ENCODE assay signal across 8 cellular contexts in the genomic region with DNA sequence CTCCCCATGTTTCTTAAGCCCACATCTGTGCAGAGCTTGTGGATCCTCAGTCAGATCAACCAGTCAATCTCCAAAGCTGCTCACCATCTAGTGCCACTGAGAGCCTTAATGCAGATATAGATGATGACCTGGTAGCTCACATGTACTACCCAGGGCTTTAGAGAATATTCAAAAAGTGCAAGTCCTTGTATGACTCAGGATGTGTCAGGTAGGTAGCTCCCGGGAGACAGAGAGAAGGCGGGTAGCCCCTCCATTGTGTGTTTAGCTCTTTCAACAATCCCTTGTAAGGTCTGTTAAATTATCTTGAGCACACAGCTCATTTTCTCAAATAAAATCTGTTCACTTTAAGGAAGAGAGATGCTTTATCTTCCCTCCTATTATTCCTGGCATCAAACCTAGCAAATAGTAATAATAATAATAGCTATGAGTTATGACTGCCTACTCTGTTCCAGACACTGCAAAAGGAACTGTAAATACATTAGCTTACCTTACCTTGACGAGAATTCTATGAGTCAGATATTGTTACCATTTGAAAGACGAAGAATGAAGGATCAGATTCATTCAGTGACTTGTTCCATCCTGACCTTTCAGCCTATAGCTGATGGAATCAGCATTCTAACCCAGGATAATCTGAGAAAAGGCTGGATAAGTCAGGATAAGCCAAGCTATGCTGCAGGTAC. TPM values are rescaled to one million over a fixed set of nuclear protein-coding genes. Genes with fewer than 3 reads are reported as not detected.
DNase-seq lines count a peak whose midpoint lies in the region; ATAC-seq and TF ChIP-seq lines count a peak whose summit lies in the region.

No MANE protein-coding gene starts in this region.

- CTCF ChIA-PET in CD8-positive, alpha-beta T cell (lab: Charles Lee) = interaction anchor here (1.2 kb wide), 1 partner anchor 61 kb away, joined by 3 read pairs; no protein-coding TSS in a partner anchor

- POLR2A ChIA-PET in CD8-positive, alpha-beta T cell (lab: Charles Lee) = interaction anchor here (1.0 kb wide), 1 partner anchor 56 kb away, joined by 4 read pairs; no protein-coding TSS in a partner anchor

- H3K36me3 ChIP-seq in CD8-positive, alpha-beta T cell (ENCODE audit: insufficient read depth, low read length) = no peaks in the 10 kb centered on the region
- H3K36me3 ChIP-seq in brain microvascular endothelial cell (replicated peaks) = no peaks in the 10 kb centered on the region
- no peaks in the 10 kb centered on the region for H3K36me3 ChIP-seq in gastrocnemius medialis

- intact Hi-C loops in CD8-positive, alpha-beta T cell (cut with DNase I, micrococcal nuclease) = no loop called here
- intact Hi-C loops in activated T-helper 1 cell treated with anti-CD3 and anti-CD28 coated beads, Interleukin-12 subunit alpha, Interleukin-12 subunit beta, Interleukin-2, Interleukin-4 antibody, amounts not matched to agents 30 ng/mL and 10 ng/mL and 1 ng/mL, durations not matched to agents 14 hours and 24 hours and 36 hours (cut with micrococcal nuclease) = loop anchor here (1.0 to 5.0 kb wide), 6 partner anchors 38 to 99 kb away; no protein-coding TSS in a partner anchor
- intact Hi-C loops in gastrocnemius medialis (cut with DNase I; ENCODE audit: low total_unique reads) = no loop called here

- H3K4me1 ChIP-seq in CD8-positive, alpha-beta T cell (ENCODE audit: insufficient read depth, low read length) = peaks cover 12% of the 10 kb centered on the region
- H3K4me1 ChIP-seq in gastrocnemius medialis = no peaks in the 10 kb centered on the region

- in situ Hi-C loops in brain microvascular endothelial cell (cut with HindIII; ENCODE audit: low pct_ligation_motif_present, low sequenced_read_pairs) = no loop called here
- in situ Hi-C loops in gastrocnemius medialis (cut with MboI; ENCODE audit: low sequenced_read_pairs in 4 of 4) = no loop called here

- peaks cover 31% of the 10 kb centered on the region for H3K4me1 Mint-ChIP-seq in CD8-positive, alpha-beta T cell (ENCODE audit: low read depth)
- H3K4me1 Mint-ChIP-seq in activated T-helper 1 cell treated with anti-CD3 and anti-CD28 coated beads, Interleukin-12 subunit alpha, Interleukin-12 subunit beta, Interleukin-2, Interleukin-4 antibody, amounts not matched to agents 30 ng/mL and 10 ng/mL and 1 ng/mL, durations not matched to agents 14 hours and 24 hours and 36 hours (ENCODE audit: low read depth) = peaks cover 49% of the 10 kb centered on the region

- peak overlapping the region; percentile 69 for H3K27ac Mint-ChIP-seq in CD8-positive, alpha-beta T cell
- peak overlapping the region; percentile 83 for H3K27ac Mint-ChIP-seq in activated T-helper 1 cell treated with anti-CD3 and anti-CD28 coated beads, Interleukin-12 subunit alpha, Interleukin-12 subunit beta, Interleukin-2, Interleukin-4 antibody, amounts not matched to agents 30 ng/mL and 10 ng/mL and 1 ng/mL, durations not matched to agents 14 hours and 24 hours and 36 hours

- H3K4me3 Mint-ChIP-seq in CD8-positive, alpha-beta T cell = peak overlapping the region; percentile 64
- H3K4me3 Mint-ChIP-seq in activated T-helper 1 cell treated with anti-CD3 and anti-CD28 coated beads, Interleukin-12 subunit alpha, Interleukin-12 subunit beta, Interleukin-2, Interleukin-4 antibody, amounts not matched to agents 30 ng/mL and 10 ng/mL and 1 ng/mL, durations not matched to agents 14 hours and 24 hours and 36 hours = peak overlapping the region; percentile 65

- H3K27me3 ChIP-seq in CD8-positive, alpha-beta T cell (ENCODE audit: insufficient read depth, low read length) = no peaks in the 10 kb centered on the region
- H3K27me3 ChIP-seq in brain microvascular endothelial cell (replicated peaks) (no peaks in the 10 kb centered on the region), gastrocnemius medialis (no peaks in the 10 kb centered on the region)

- TF ChIP-seq CTCF in CD8-positive, alpha-beta T cell (IDR thresholded peaks at IDR 0.05) = no peak
- TF ChIP-seq CTCF in brain microvascular endothelial cell (IDR thresholded peaks at IDR 0.05; ENCODE audit: low read depth, low read length, missing control alignments) = no peak
- no peak for TF ChIP-seq CTCF in gastrocnemius medialis (IDR thresholded peaks at IDR 0.05 in 4 of 5, conservative IDR thresholded peaks at IDR 0.05 in 1 of 5)

- no peaks in the 10 kb centered on the region for H3K9me3 ChIP-seq in CD8-positive, alpha-beta T cell (ENCODE audit: low read length)
- no peaks in the 10 kb centered on the region for H3K9me3 ChIP-seq in gastrocnemius medialis

- DNase-seq in CD8-positive, alpha-beta T cell = no peak
- no peak for DNase-seq in activated T-helper 1 cell treated with anti-CD3 and anti-CD28 coated beads, Interleukin-12 subunit alpha, Interleukin-12 subunit beta, Interleukin-2, Interleukin-4 antibody, amounts not matched to agents 30 ng/mL and 10 ng/mL and 1 ng/mL, durations not matched to agents 14 hours and 24 hours and 36 hours (ENCODE audit: low spot score)
- no peak for DNase-seq in GDM1 (lab: John Stamatoyannopoulos, UW)
- no peak for DNase-seq in brain microvascular endothelial cell
- DNase-seq in stimulated activated naive CD4-positive, alpha-beta T cell treated with Interleukin-2 at 50 U/mL for 16 hours (lab: John Stamatoyannopoulos, UW) = no peak
- no peak for DNase-seq in gastrocnemius medialis

- H3K27ac ChIP-seq in CD8-positive, alpha-beta T cell (ENCODE audit: low read depth, low read length) = no peak overlapping the region
- H3K27ac ChIP-seq in brain microvascular endothelial cell = no peak overlapping the region
- no peak overlapping the region for H3K27ac ChIP-seq in gastrocnemius medialis

- ATAC-seq in CD8-positive, alpha-beta T cell = no peak
- ATAC-seq in GM19035 (IDR thresholded peaks at IDR 0.05; ENCODE audit: unreplicated experiment) (peak; percentile 48), HG03039 (IDR thresholded peaks at IDR 0.05; ENCODE audit: unreplicated experiment) (peak; percentile 50), gastrocnemius medialis (no peak)

- TF ChIP-seq POLR2A in gastrocnemius medialis (IDR thresholded peaks at IDR 0.05) = no peak

- H3K36me3 Mint-ChIP-seq in CD8-positive, alpha-beta T cell = no peaks in the 10 kb centered on the region
- H3K36me3 Mint-ChIP-seq in activated T-helper 1 cell treated with anti-CD3 and anti-CD28 coated beads, Interleukin-12 subunit alpha, Interleukin-12 subunit beta, Interleukin-2, Interleukin-4 antibody, amounts not matched to agents 30 ng/mL and 10 ng/mL and 1 ng/mL, durations not matched to agents 14 hours and 24 hours and 36 hours (ENCODE audit: low read depth) = no peaks in the 10 kb centered on the region

- H3K4me3 ChIP-seq in CD8-positive, alpha-beta T cell (ENCODE audit: low read depth, low read length) = no peak overlapping the region
- H3K4me3 ChIP-seq in brain microvascular endothelial cell (ENCODE audit: low read depth, low read length) = no peak overlapping the region
- H3K4me3 ChIP-seq in gastrocnemius medialis = no peak overlapping the region

- no peaks in the 10 kb centered on the region for H3K27me3 Mint-ChIP-seq in CD8-positive, alpha-beta T cell (ENCODE audit: low read depth)
- H3K27me3 Mint-ChIP-seq in activated T-helper 1 cell treated with anti-CD3 and anti-CD28 coated beads, Interleukin-12 subunit alpha, Interleukin-12 subunit beta, Interleukin-2, Interleukin-4 antibody, amounts not matched to agents 30 ng/mL and 10 ng/mL and 1 ng/mL, durations not matched to agents 14 hours and 24 hours and 36 hours (ENCODE audit: insufficient read depth) = peaks cover 2% of the 10 kb centered on the region

- H3K9me3 Mint-ChIP-seq in CD8-positive, alpha-beta T cell = no peaks in the 10 kb centered on the region
- H3K9me3 Mint-ChIP-seq in activated T-helper 1 cell treated with anti-CD3 and anti-CD28 coated beads, Interleukin-12 subunit alpha, Interleukin-12 subunit beta, Interleukin-2, Interleukin-4 antibody, amounts not matched to agents 30 ng/mL and 10 ng/mL and 1 ng/mL, durations not matched to agents 14 hours and 24 hours and 36 hours = no peaks in the 10 kb centered on the region

RNA-seq across cellular contexts. Expression of a gene that starts 57.6 kb away (rescaled TPM):
- total RNA-seq in CD8-positive, alpha-beta T cell = 100 to 1,000 TPM; 155 TPM
- 548 and 549 TPM in 2 replicates for total RNA-seq in activated T-helper 1 cell treated with anti-CD3 and anti-CD28 coated beads, Interleukin-12 subunit alpha, Interleukin-12 subunit beta, Interleukin-2, Interleukin-4 antibody, amounts not matched to agents 30 ng/mL and 10 ng/mL and 1 ng/mL, durations not matched to agents 14 hours and 24 hours and 36 hours
- 1 to 10 TPM; 2.7 to 5.6 (median 3.2) TPM for total RNA-seq in gastrocnemius medialis

Comparison
In these comparisons a context has a peak if more than half of its experiments do, and no peak if none do; other contexts are left out.
1. ATAC-seq: peak in GM19035 (single experiment) and HG03039 (single experiment); none in CD8-positive, alpha-beta T cell (single experiment) and gastrocnemius medialis (0 of 2).
2. RNA of a gene that starts 57.6 kb away (total RNA-seq): 548 to 549 TPM in activated T-helper 1 cell treated with anti-CD3 and anti-CD28 coated beads, Interleukin-12 subunit alpha, Interleukin-12 subunit beta, Interleukin-2, Interleukin-4 antibody, amounts not matched to agents 30 ng/mL and 10 ng/mL and 1 ng/mL, durations not matched to agents 14 hours and 24 hours and 36 hours and 155 TPM in CD8-positive, alpha-beta T cell; 2.7 to 5.6 TPM in gastrocnemius medialis; every median in the first group is over 10 times any median in the second.